ENCODE assay signal across 19 cellular contexts in the genomic region with DNA sequence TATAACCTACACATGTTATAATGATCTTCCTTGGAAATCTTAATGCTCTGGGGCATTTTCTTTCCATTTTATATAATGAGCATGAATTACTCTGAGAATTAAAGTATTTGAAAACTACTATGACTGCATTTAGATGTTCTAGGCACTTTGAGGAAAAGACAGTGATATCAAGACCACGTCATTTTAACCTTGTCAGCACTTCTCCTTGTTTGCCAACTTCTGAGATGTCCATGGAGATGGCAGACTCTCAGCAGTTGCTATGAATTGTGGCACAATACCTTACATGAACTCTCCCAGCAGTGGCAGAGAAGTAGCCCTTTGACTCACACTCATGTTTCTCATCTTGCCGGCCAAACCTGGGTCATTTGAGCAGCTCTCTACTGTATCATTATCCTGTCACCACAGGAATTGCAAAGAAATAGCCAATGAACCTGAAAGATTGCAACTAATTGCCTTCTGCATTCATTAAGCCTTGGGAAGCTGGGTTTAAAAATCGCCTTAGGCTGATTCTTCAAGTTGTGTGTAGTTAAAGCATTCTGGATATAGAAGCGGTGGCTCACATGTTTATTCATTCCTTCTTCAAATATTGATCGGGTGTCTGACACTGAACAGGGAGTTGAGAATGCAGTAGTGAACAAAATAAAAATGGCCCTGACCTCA.
"Had no signal": no experiment of that assay in that cellular context is flagged by ENCODE, and none has a peak within 500 bp of the region (broad histone marks: within the 10 kb centered on the region; RNA-seq: fewer than 3 reads in every experiment).

No MANE protein-coding gene starts in this region.

- H3K27me3 ChIP-seq: spleen, testis had no signal

- H3K9me3 Mint-ChIP-seq: activated naive CD4-positive, alpha-beta T cell treated with anti-CD3 and anti-CD28 coated beads for 36 hours; endodermal cell; nephron had no signal

- H3K36me3 Mint-ChIP-seq: brain had no signal

- DNase-seq: activated CD4-positive, alpha-beta T cell treated with anti-CD3 and anti-CD28 coated beads, Interleukin-2, amount 10 ng/mL, durations not matched to agents 7 days and 5 days; activated CD4-positive, CD25-positive, alpha-beta regulatory T cell; activated naive CD4-positive, alpha-beta T cell treated with anti-CD3 and anti-CD28 coated beads for 36 hours; activated T-cell treated with anti-CD3 and anti-CD28 coated beads for 4 hours; cerebellar nuclear complex; endodermal cell; left ventricle myocardium inferior; mesendoderm; occipital lobe; spleen; stimulated activated CD4-positive, alpha-beta T cell treated with anti-CD3 and anti-CD28 coated beads, Interleukin-1b, Interleukin-23, amount 100 ng/mL, for 48 hours; testis had no signal

- ATAC-seq: activated T-helper 17 cell treated with anti-CD3 and anti-CD28 coated beads, Interleukin-2, amount 50 U/mL, for 72 hours; esophagus mucosa; sciatic nerve had no signal

- H3K27me3 Mint-ChIP-seq: activated CD4-positive, alpha-beta T cell treated with anti-CD3 and anti-CD28 coated beads, Interleukin-2, amount 10 ng/mL, durations not matched to agents 7 days and 5 days; activated T-helper 17 cell treated with anti-CD3 and anti-CD28 coated beads, Interleukin-2, amount 50 U/mL, for 72 hours; stimulated activated naive CD8-positive, alpha-beta T cell treated with anti-CD3 and anti-CD28 coated beads, Interleukin-15, Interleukin-2, amounts not matched to agents 100 ng/mL and 50 ng/mL, for 24 hours had no signal

- H3K27ac ChIP-seq: left ventricle myocardium inferior, prostate gland, spleen, testis had no signal

- H3K9me3 ChIP-seq: left ventricle myocardium inferior, prostate gland, spleen, testis had no signal

- H3K4me1 Mint-ChIP-seq: activated CD4-positive, alpha-beta T cell treated with anti-CD3 and anti-CD28 coated beads, Interleukin-2, amount 10 ng/mL, durations not matched to agents 7 days and 5 days; activated T-helper 17 cell treated with anti-CD3 and anti-CD28 coated beads, Interleukin-2, amount 50 U/mL, for 72 hours had no signal

- H3K27ac Mint-ChIP-seq: activated CD4-positive, alpha-beta T cell treated with anti-CD3 and anti-CD28 coated beads, Interleukin-2, amount 10 ng/mL, durations not matched to agents 7 days and 5 days; activated naive CD4-positive, alpha-beta T cell treated with anti-CD3 and anti-CD28 coated beads for 36 hours; activated T-helper 17 cell treated with anti-CD3 and anti-CD28 coated beads, Interleukin-2, amount 50 U/mL, for 72 hours; brain; endodermal cell; nephron; stimulated activated naive CD8-positive, alpha-beta T cell treated with anti-CD3 and anti-CD28 coated beads, Interleukin-15, Interleukin-2, amounts not matched to agents 100 ng/mL and 50 ng/mL, for 24 hours had no signal

- H3K4me1 ChIP-seq: prostate gland, spleen had no signal

- H3K4me3 ChIP-seq: left ventricle myocardium inferior, prostate gland, spleen, testis had no signal

- H3K36me3 ChIP-seq: left ventricle myocardium inferior, prostate gland, spleen had no signal

- H3K4me3 Mint-ChIP-seq: activated CD4-positive, alpha-beta T cell treated with anti-CD3 and anti-CD28 coated beads, Interleukin-2, amount 10 ng/mL, durations not matched to agents 7 days and 5 days; activated naive CD4-positive, alpha-beta T cell treated with anti-CD3 and anti-CD28 coated beads for 36 hours; activated T-helper 17 cell treated with anti-CD3 and anti-CD28 coated beads, Interleukin-2, amount 50 U/mL, for 72 hours; brain; endodermal cell; nephron; stimulated activated naive CD8-positive, alpha-beta T cell treated with anti-CD3 and anti-CD28 coated beads, Interleukin-15, Interleukin-2, amounts not matched to agents 100 ng/mL and 50 ng/mL, for 24 hours had no signal
